Comparison of ENCODE assay signal across 8 cellular contexts in the genomic region with DNA sequence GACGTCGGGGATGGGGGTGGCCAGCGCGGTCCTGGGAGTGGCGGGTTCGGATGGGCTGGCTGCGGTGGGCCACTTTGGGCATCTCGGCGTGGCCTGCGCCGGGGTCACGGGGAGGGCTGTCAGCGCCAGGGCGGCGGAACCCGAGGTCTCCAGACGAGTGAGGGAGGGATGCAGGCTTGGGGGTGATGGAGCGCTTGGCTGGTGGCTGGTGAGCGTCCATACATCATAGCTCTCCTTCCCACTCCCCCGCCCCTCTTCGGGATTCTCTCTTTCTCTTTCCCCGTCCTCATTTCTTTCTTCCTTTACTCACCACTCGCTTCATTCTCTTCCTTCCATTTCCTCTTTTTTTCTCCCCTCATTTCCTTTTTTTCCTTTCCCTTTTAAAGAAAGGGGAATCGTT.
A peak's percentile ranks its signal among the peaks of the same experiment; 100 is the strongest.
DNase-seq lines count a peak whose midpoint lies in the region; ATAC-seq and TF ChIP-seq lines count a peak whose summit lies in the region.

No MANE protein-coding gene starts in this region.

- peaks cover 2% of the 10 kb centered on the region for H3K36me3 Mint-ChIP-seq in activated naive CD8-positive, alpha-beta T cell treated with anti-CD3 and anti-CD28 coated beads, Interleukin-2, amount 10 ng/mL, durations not matched to agents 7 days and 5 days

- TF ChIP-seq CTCF in stomach (IDR thresholded peaks at IDR 0.05), result no peak

- H3K4me3 Mint-ChIP-seq in activated naive CD8-positive, alpha-beta T cell treated with anti-CD3 and anti-CD28 coated beads, Interleukin-2, amount 10 ng/mL, durations not matched to agents 7 days and 5 days, result peak overlapping the region; percentile 72

- no peaks in the 10 kb centered on the region for H3K9me3 ChIP-seq in iPS-15b (ENCODE audit: control insufficient read depth, insufficient read depth, low read length)
- H3K9me3 ChIP-seq in stomach, result no peaks in the 10 kb centered on the region

- intact Hi-C loops in stomach (cut with DNase I; ENCODE audit: low total_unique reads), result no loop called here

- no peaks in the 10 kb centered on the region for H3K9me3 Mint-ChIP-seq in activated naive CD8-positive, alpha-beta T cell treated with anti-CD3 and anti-CD28 coated beads, Interleukin-2, amount 10 ng/mL, durations not matched to agents 7 days and 5 days

- ATAC-seq in activated naive CD8-positive, alpha-beta T cell treated with anti-CD3 and anti-CD28 coated beads, Interleukin-2, amount 10 ng/mL, durations not matched to agents 7 days and 5 days (ENCODE audit: low read depth), result no peak
- no peak for ATAC-seq in HG02571 (IDR thresholded peaks at IDR 0.05; ENCODE audit: unreplicated experiment)
- ATAC-seq in HG02973 (IDR thresholded peaks at IDR 0.05; ENCODE audit: unreplicated experiment), result no peak

- no peak overlapping the region for H3K27ac Mint-ChIP-seq in activated naive CD8-positive, alpha-beta T cell treated with anti-CD3 and anti-CD28 coated beads, Interleukin-2, amount 10 ng/mL, durations not matched to agents 7 days and 5 days

- H3K4me1 ChIP-seq in iPS-15b (ENCODE audit: control insufficient read depth, insufficient read depth, low read length), result peaks cover 3% of the 10 kb centered on the region
- peaks cover 4 to 19% (median 18%) of the 10 kb centered on the region in 4 donors for H3K4me1 ChIP-seq in stomach

- peak overlapping the region in 2 of 5 donors; percentile 18 to 68 for H3K27ac ChIP-seq in stomach

- H3K9ac ChIP-seq in iPS-15b (ENCODE audit: low read depth, low read length), result no peak overlapping the region

- no peak for TF ChIP-seq EP300 in stomach (IDR thresholded peaks at IDR 0.05)

- peak overlapping the region; percentile 77 for H3K4me3 ChIP-seq in iPS-15b (ENCODE audit: low read depth, low read length)
- H3K4me3 ChIP-seq in stomach, result peak overlapping the region; percentile 54 to 67 (median 58)

- H3K36me3 ChIP-seq in iPS-15b (ENCODE audit: control insufficient read depth, insufficient read depth, low read length) (no peaks in the 10 kb centered on the region), stomach (no peaks in the 10 kb centered on the region)

- WGBS in stomach, 5 donors, result 1 to 3% (median 1%) methylated on average over 16 to 24 of the region's 24 CpGs

- H3K4me1 Mint-ChIP-seq in activated naive CD8-positive, alpha-beta T cell treated with anti-CD3 and anti-CD28 coated beads, Interleukin-2, amount 10 ng/mL, durations not matched to agents 7 days and 5 days, result peaks cover 7% of the 10 kb centered on the region

- DNase-seq in NCI-H446 treated with DMSO at 0.1 percent for 48 hours (lab: John Stamatoyannopoulos, UW) (peak; percentile 12), NCI-H446 (lab: John Stamatoyannopoulos, UW) (no peak), stomach (no peak), HK-2 (ENCODE audit: unreplicated experiment) (no peak)
- no peak for DNase-seq in activated naive CD8-positive, alpha-beta T cell treated with anti-CD3 and anti-CD28 coated beads, Interleukin-2, amount 10 ng/mL, durations not matched to agents 7 days and 5 days

- peaks cover 47% of the 10 kb centered on the region for H3K27me3 Mint-ChIP-seq in activated naive CD8-positive, alpha-beta T cell treated with anti-CD3 and anti-CD28 coated beads, Interleukin-2, amount 10 ng/mL, durations not matched to agents 7 days and 5 days

- POLR2A ChIA-PET in activated naive CD8-positive, alpha-beta T cell treated with anti-CD3 and anti-CD28 coated beads, Interleukin-2, amount 10 ng/mL, durations not matched to agents 7 days and 5 days (lab: Charles Lee), result no interaction called here

- no peak for TF ChIP-seq POLR2A in stomach (IDR thresholded peaks at IDR 0.05)

- H3K27me3 ChIP-seq in iPS-15b (ENCODE audit: control insufficient read depth, insufficient read depth, low read length) (peaks cover 31% of the 10 kb centered on the region), stomach (peaks cover 0 to 33% (median 0%) of the 10 kb centered on the region in 3 donors)
